ENCODE assay signal across 27 cellular contexts in genomic region chr2:163670929-163671328, GRCh38.
A peak's percentile ranks its signal among the peaks of the same experiment; 100 is the strongest.
DNase-seq lines count a peak whose midpoint lies in the region; TF ChIP-seq lines count a peak whose summit lies in the region.
"Had no signal": no experiment of that assay in that cellular context is flagged by ENCODE, and none has a peak within 500 bp of the region (broad histone marks: within the 10 kb centered on the region; RNA-seq: fewer than 3 reads in every experiment).

No MANE protein-coding gene starts in this region.

- DNase-seq in DMS153 treated with DMSO at 0.1 percent for 48 hours (lab: John Stamatoyannopoulos, UW; ENCODE audit: unreplicated experiment) = peak; percentile 78
- DNase-seq in NCI-H1092 treated with DMSO at 0.1 percent for 48 hours (lab: John Stamatoyannopoulos, UW) = peak; percentile 40
- peak; percentile 89 for DNase-seq in NCI-H460 (ENCODE audit: extremely low read depth, low read depth)
- DNase-seq in SHP77 treated with DMSO at 0.1 percent for 48 hours (lab: John Stamatoyannopoulos, UW) = peak; percentile 1
- DNase-seq in type B pancreatic cell (ENCODE audit: extremely low spot score, unreplicated experiment) = no peak
- DNase-seq in DMS 273 (lab: John Stamatoyannopoulos, UW; ENCODE audit: unreplicated experiment) = no peak
- no peak for DNase-seq in stomach
- DNase-seq: activated CD4-positive, alpha-beta memory T cell treated with anti-CD3 and anti-CD28 coated beads for 36 hours; activated CD4-positive, CD25-positive, alpha-beta regulatory T cell treated with anti-CD3 and anti-CD28 coated beads, Interleukin-2, amount 50 U/mL, for 72 hours; activated naive CD4-positive, alpha-beta T cell; C1 segment of cervical spinal cord; Caco-2; EL; foreskin melanocyte; heart left ventricle; islet precursor cell; KG1; left ventricle myocardium inferior; mesenchymal stem cell; MG63; NCI-H146; NCI-H524; ovary; SIG-M5; transverse colon had no signal

- TF ChIP-seq CTCF in type B pancreatic cell (conservative IDR thresholded peaks at IDR 0.05) (no peak), stomach (IDR thresholded peaks at IDR 0.05) (no peak)

- H3K27me3 Mint-ChIP-seq in type B pancreatic cell = no peaks in the 10 kb centered on the region
- H3K27me3 Mint-ChIP-seq: activated CD4-positive, alpha-beta memory T cell treated with anti-CD3 and anti-CD28 coated beads for 36 hours; dendritic cell treated with granulocyte-macrophage colony-stimulating factor and Interleukin-4, amounts not matched to agents 40 ng/mL and 50 ng/mL, for 4 days had no signal

- no peak for TF ChIP-seq EP300 in stomach (IDR thresholded peaks at IDR 0.05)

- H3K36me3 Mint-ChIP-seq in type B pancreatic cell = peaks cover 6% of the 10 kb centered on the region
- H3K36me3 Mint-ChIP-seq: activated CD4-positive, alpha-beta memory T cell treated with anti-CD3 and anti-CD28 coated beads for 36 hours; stimulated activated effector memory CD8-positive, alpha-beta T cell treated with anti-CD3 and anti-CD28 coated beads, Interleukin-12 subunit alpha, Interleukin-12 subunit beta, amount 100 ng/mL, for 72 hours had no signal

- no peak for TF ChIP-seq POLR2A in stomach (IDR thresholded peaks at IDR 0.05)

- intact Hi-C loops in stomach (cut with DNase I; ENCODE audit: low total_unique reads) = no loop called here

- H3K27ac Mint-ChIP-seq in type B pancreatic cell = no peak overlapping the region
- H3K27ac Mint-ChIP-seq: activated CD4-positive, alpha-beta memory T cell treated with anti-CD3 and anti-CD28 coated beads for 36 hours; dendritic cell treated with granulocyte-macrophage colony-stimulating factor and Interleukin-4, amounts not matched to agents 40 ng/mL and 50 ng/mL, for 4 days; stimulated activated effector memory CD8-positive, alpha-beta T cell treated with anti-CD3 and anti-CD28 coated beads, Interleukin-12 subunit alpha, Interleukin-12 subunit beta, amount 100 ng/mL, for 72 hours had no signal

- H3K9me3 ChIP-seq in stomach = no peaks in the 10 kb centered on the region
- H3K9me3 ChIP-seq: Caco-2, heart left ventricle, left ventricle myocardium inferior, ovary, transverse colon had no signal

- 68 to 91% (median 75%) methylated on average over 3 of the region's 3 CpGs for WGBS in stomach, 5 donors

- H3K4me3 ChIP-seq in stomach = no peak overlapping the region
- H3K4me3 ChIP-seq: heart left ventricle, left ventricle myocardium inferior, MG63, ovary, transverse colon had no signal

- H3K27me3 ChIP-seq in stomach = no peaks in the 10 kb centered on the region
- H3K27me3 ChIP-seq: heart left ventricle, MG63, ovary, transverse colon had no signal

- peaks cover 5% of the 10 kb centered on the region for H3K9me3 Mint-ChIP-seq in type B pancreatic cell

- H3K4me1 Mint-ChIP-seq in type B pancreatic cell (ENCODE audit: unreplicated experiment) = peaks cover 5% of the 10 kb centered on the region
- H3K4me1 Mint-ChIP-seq: stimulated activated effector memory CD8-positive, alpha-beta T cell treated with anti-CD3 and anti-CD28 coated beads, Interleukin-12 subunit alpha, Interleukin-12 subunit beta, amount 100 ng/mL, for 72 hours had no signal

- no peak overlapping the region for H3K4me3 Mint-ChIP-seq in type B pancreatic cell
- H3K4me3 Mint-ChIP-seq: activated CD4-positive, alpha-beta memory T cell treated with anti-CD3 and anti-CD28 coated beads for 36 hours; dendritic cell treated with granulocyte-macrophage colony-stimulating factor and Interleukin-4, amounts not matched to agents 40 ng/mL and 50 ng/mL, for 4 days; stimulated activated effector memory CD8-positive, alpha-beta T cell treated with anti-CD3 and anti-CD28 coated beads, Interleukin-12 subunit alpha, Interleukin-12 subunit beta, amount 100 ng/mL, for 72 hours had no signal

- H3K27ac ChIP-seq in stomach = no peak overlapping the region
- H3K27ac ChIP-seq: heart left ventricle, left ventricle myocardium inferior, ovary, transverse colon had no signal

- H3K4me1 ChIP-seq in stomach = peaks cover 0 to 25% (median 9%) of the 10 kb centered on the region in 4 donors

- no peaks in the 10 kb centered on the region for H3K36me3 ChIP-seq in stomach
- H3K36me3 ChIP-seq: heart left ventricle, left ventricle myocardium inferior, MG63, ovary, transverse colon had no signal

Comparison
In these comparisons a context has a peak if more than half of its experiments do, and no peak if none do; other contexts are left out.
1. DNase-seq: peak in DMS153 treated with DMSO at 0.1 percent for 48 hours (single experiment), NCI-H1092 treated with DMSO at 0.1 percent for 48 hours (single experiment), NCI-H460 (single experiment) and SHP77 treated with DMSO at 0.1 percent for 48 hours (single experiment); none in type B pancreatic cell (single experiment), DMS 273 (single experiment) and stomach (single experiment).